33 cellular contexts compared by ENCODE assay signal in the genomic region with DNA sequence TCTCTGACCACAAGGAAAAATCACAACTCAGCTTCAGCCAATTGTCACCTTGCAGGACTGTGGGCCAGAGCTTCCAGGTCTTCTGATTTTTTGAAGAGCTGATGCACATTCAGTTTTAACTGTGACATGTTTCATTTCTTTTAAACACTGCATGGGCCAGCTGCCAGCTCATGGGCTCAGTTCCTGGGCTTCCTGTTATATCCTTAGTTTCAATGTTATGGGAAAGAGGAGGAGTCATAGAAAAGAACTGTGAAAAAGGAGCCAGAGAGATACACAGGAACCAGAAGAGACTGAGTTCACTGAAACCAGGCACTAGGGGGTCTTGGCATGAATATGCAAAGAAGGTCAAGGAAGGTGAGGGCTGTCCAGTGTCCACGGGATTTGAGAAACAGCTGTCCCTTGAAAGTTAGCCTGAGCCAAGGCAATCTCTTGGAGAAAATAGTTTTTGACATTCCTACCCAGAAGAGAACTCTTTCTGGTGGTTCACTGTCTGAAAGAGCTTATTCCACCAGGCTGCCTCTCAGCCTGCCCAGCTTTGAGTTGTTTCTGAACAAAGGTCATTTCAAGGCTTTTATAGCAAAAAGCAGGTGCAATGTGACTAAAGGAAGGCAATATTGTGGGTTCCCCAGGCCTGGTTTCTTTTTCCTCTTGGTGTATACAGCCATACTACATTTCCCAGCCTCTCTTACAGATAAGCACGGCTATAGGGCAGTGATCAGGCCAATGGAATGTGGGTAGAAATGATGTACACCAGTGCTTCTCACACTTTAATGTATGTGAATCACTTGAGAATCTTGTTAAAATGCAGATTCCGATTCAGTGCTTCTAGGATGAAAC. TPM values are rescaled to one million over a fixed set of nuclear protein-coding genes. Genes with fewer than 3 reads are reported as not detected.
DNase-seq lines count a peak whose midpoint lies in the region; ATAC-seq, FAIRE-seq and TF ChIP-seq lines count a peak whose summit lies in the region.
"Had no signal": no experiment of that assay in that cellular context is flagged by ENCODE, and none has a peak within 500 bp of the region (broad histone marks: within the 10 kb centered on the region; RNA-seq: fewer than 3 reads in every experiment).

No MANE protein-coding gene starts in this region.

- H3K4me3 ChIP-seq in neural progenitor cell, result no peak overlapping the region
- no peak overlapping the region for H3K4me3 ChIP-seq in upper lobe of right lung
- H3K4me3 ChIP-seq in trophoblast cell (ENCODE audit: low read depth, low read length), result no peak overlapping the region
- no peak overlapping the region for H3K4me3 ChIP-seq in kidney (ENCODE audit: low read length in 2 of 2)

- no peak overlapping the region for H3K23ac ChIP-seq in trophoblast cell (ENCODE audit: low read length)

- peaks cover 5% of the 10 kb centered on the region for H3K27me3 Mint-ChIP-seq in neural progenitor cell (ENCODE audit: insufficient read depth, low read depth)
- H3K27me3 Mint-ChIP-seq: activated naive CD8-positive, alpha-beta T cell treated with anti-CD3 and anti-CD28 coated beads for 36 hours; CD4-positive, CD25-positive, alpha-beta regulatory T cell; central memory CD8-positive, alpha-beta T cell had no signal

- no peak overlapping the region for H2AK5ac ChIP-seq in trophoblast cell (ENCODE audit: low read length)

- no peaks in the 10 kb centered on the region for H4K20me1 ChIP-seq in neural progenitor cell (ENCODE audit: low read depth)

- no peak for FAIRE-seq in kidney (lab: Jason Lieb, UNC)
- FAIRE-seq: GM12891 had no signal

- no peaks in the 10 kb centered on the region for H3F3A ChIP-seq in neural progenitor cell (ENCODE audit: low read depth)

- H3K79me1 ChIP-seq in trophoblast cell (ENCODE audit: low read length), result no peaks in the 10 kb centered on the region

- no peak overlapping the region for H3K27ac ChIP-seq in neural progenitor cell
- H3K27ac ChIP-seq in upper lobe of right lung, result peak overlapping the region; percentile 14
- no peak overlapping the region for H3K27ac ChIP-seq in trophoblast cell (ENCODE audit: low read depth, low read length)
- peak overlapping the region in 1 of 2 donors; percentile 28 for H3K27ac ChIP-seq in kidney (ENCODE audit: low read depth in 2 of 2, low read length in 2 of 2)

- H4K91ac ChIP-seq in trophoblast cell (ENCODE audit: low read depth, low read length), result no peak overlapping the region

- H4K12ac ChIP-seq in trophoblast cell (ENCODE audit: low read depth, low read length), result no peak overlapping the region

- H2BK120ac ChIP-seq in trophoblast cell (ENCODE audit: insufficient read depth, low read length, poor library complexity), result no peak overlapping the region

- WGBS in trophoblast cell (ENCODE audit: extremely low coverage, insufficient coverage, insufficient read length), result no CpG with 5 or more reads among the region's 3 CpGs

- H3K9me3 ChIP-seq in neural progenitor cell (ENCODE audit: low read depth) (no peaks in the 10 kb centered on the region), upper lobe of right lung (no peaks in the 10 kb centered on the region), trophoblast cell (ENCODE audit: insufficient read depth, low read depth, low read length) (peaks cover 2% of the 10 kb centered on the region), kidney (ENCODE audit: control insufficient read depth in 1 of 2, low read length in 2 of 2) (no peaks in the 10 kb centered on the region)

- no peak overlapping the region for H3K14ac ChIP-seq in trophoblast cell (ENCODE audit: low read length)

- no peaks in the 10 kb centered on the region for H3K4me1 ChIP-seq in neural progenitor cell
- H3K4me1 ChIP-seq in upper lobe of right lung, result peaks cover 4% of the 10 kb centered on the region
- H3K4me1 ChIP-seq in trophoblast cell (ENCODE audit: control insufficient read depth in 1 of 2, insufficient read depth in 2 of 2, low read length in 2 of 2), result no peaks in the 10 kb centered on the region
- H3K4me1 ChIP-seq in kidney (ENCODE audit: control insufficient read depth in 1 of 2, insufficient read depth in 1 of 2, low read depth in 1 of 2, low read length in 2 of 2), result peaks cover 4 to 16% of the 10 kb centered on the region in 2 donors

- H3K9ac ChIP-seq in neural progenitor cell (no peak overlapping the region), trophoblast cell (ENCODE audit: low read length) (no peak overlapping the region), kidney (ENCODE audit: low read length in 2 of 2) (no peak overlapping the region)

- H3K4me3 Mint-ChIP-seq in neural progenitor cell, result no peak overlapping the region
- H3K4me3 Mint-ChIP-seq: activated naive CD8-positive, alpha-beta T cell treated with anti-CD3 and anti-CD28 coated beads for 36 hours; CD4-positive, CD25-positive, alpha-beta regulatory T cell; central memory CD8-positive, alpha-beta T cell; naive B cell; stimulated activated effector memory CD8-positive, alpha-beta T cell treated with anti-CD3 and anti-CD28 coated beads, Interleukin-12 subunit alpha, Interleukin-12 subunit beta, amount 100 ng/mL, for 72 hours had no signal

- H3K36me3 ChIP-seq in neural progenitor cell, result no peaks in the 10 kb centered on the region
- H3K36me3 ChIP-seq in upper lobe of right lung, result no peaks in the 10 kb centered on the region
- H3K36me3 ChIP-seq in trophoblast cell (ENCODE audit: control insufficient read depth in 1 of 2, insufficient read depth in 2 of 2, low read length in 2 of 2), result no peaks in the 10 kb centered on the region
- no peaks in the 10 kb centered on the region for H3K36me3 ChIP-seq in kidney (ENCODE audit: control insufficient read depth in 1 of 2, insufficient read depth in 2 of 2, low read length in 2 of 2)

- H3K4me2 ChIP-seq in neural progenitor cell (no peak overlapping the region), trophoblast cell (ENCODE audit: low read length) (no peak overlapping the region)

- H3K27me3 ChIP-seq in neural progenitor cell, result no peaks in the 10 kb centered on the region
- H3K27me3 ChIP-seq in upper lobe of right lung, result no peaks in the 10 kb centered on the region
- H3K27me3 ChIP-seq in trophoblast cell (ENCODE audit: insufficient read depth, low read length), result no peaks in the 10 kb centered on the region

- H3K27ac Mint-ChIP-seq in neural progenitor cell, result peak overlapping the region; percentile 12
- H3K27ac Mint-ChIP-seq: activated naive CD8-positive, alpha-beta T cell treated with anti-CD3 and anti-CD28 coated beads for 36 hours; naive B cell; stimulated activated effector memory CD8-positive, alpha-beta T cell treated with anti-CD3 and anti-CD28 coated beads, Interleukin-12 subunit alpha, Interleukin-12 subunit beta, amount 100 ng/mL, for 72 hours had no signal

- peak; percentile 27 for DNase-seq in NCI-H2196 (lab: John Stamatoyannopoulos, UW; ENCODE audit: unreplicated experiment)
- DNase-seq in NCI-H2196 treated with DMSO at 0.1 percent for 48 hours (lab: John Stamatoyannopoulos, UW; ENCODE audit: unreplicated experiment), result no peak
- DNase-seq in left ventricle myocardium superior, result no peak
- DNase-seq in neural progenitor cell (ENCODE audit: low spot score), result no peak
- DNase-seq in upper lobe of right lung, result no peak
- no peak for DNase-seq in trophoblast cell
- no peak for DNase-seq in AML-193 (lab: John Stamatoyannopoulos, UW)
- DNase-seq in kidney, result no peak
- DNase-seq: activated CD4-positive, alpha-beta T cell treated with anti-CD3 and anti-CD28 coated beads for 4 hours; activated CD8-positive, alpha-beta memory T cell treated with anti-CD3 and anti-CD28 coated beads for 24 hours; activated effector memory CD4-positive, alpha-beta T cell treated with anti-CD3 and anti-CD28 coated beads, Interleukin-2, amount 50 U/mL, for 16 hours; activated naive CD8-positive, alpha-beta T cell treated with anti-CD3 and anti-CD28 coated beads for 36 hours; activated T-cell treated with anti-CD3 and anti-CD28 coated beads, Interleukin-2, amount 50 U/mL, for 1 hour; CD4-positive, CD25-positive, alpha-beta regulatory T cell; glutamatergic neuron; GOT3; kidney glomerular epithelial cell; naive B cell; NCI-H1092; NCI-H1694 treated with DMSO at 0.1 percent for 48 hours; NCI-H226; NCI-H69; occipital lobe; SIG-M5; stimulated activated CD4-positive, alpha-beta T cell treated with anti-CD3 and anti-CD28 coated beads, Interleukin-4, amount 100 ng/mL, for 24 hours; substantia nigra had no signal

- no peaks in the 10 kb centered on the region for H3K9me3 Mint-ChIP-seq in neural progenitor cell
- H3K9me3 Mint-ChIP-seq: activated naive CD8-positive, alpha-beta T cell treated with anti-CD3 and anti-CD28 coated beads for 36 hours; CD4-positive, CD25-positive, alpha-beta regulatory T cell; central memory CD8-positive, alpha-beta T cell; naive B cell; stimulated activated effector memory CD8-positive, alpha-beta T cell treated with anti-CD3 and anti-CD28 coated beads, Interleukin-12 subunit alpha, Interleukin-12 subunit beta, amount 100 ng/mL, for 72 hours had no signal

- H2AFZ ChIP-seq in neural progenitor cell (replicated peaks) (no peak overlapping the region), trophoblast cell (ENCODE audit: insufficient read depth, low read length, poor library complexity) (no peak overlapping the region)

- no peak overlapping the region for H3K4ac ChIP-seq in trophoblast cell (ENCODE audit: low read depth, low read length)

- intact Hi-C loops in left ventricle myocardium superior (cut with micrococcal nuclease), result no loop called here
- intact Hi-C loops in upper lobe of right lung (cut with DNase I), result no loop called here
- intact Hi-C loops in kidney (cut with DNase I), result no loop called here

- no peaks in the 10 kb centered on the region for H3K36me3 Mint-ChIP-seq in neural progenitor cell
- H3K36me3 Mint-ChIP-seq: activated naive CD8-positive, alpha-beta T cell treated with anti-CD3 and anti-CD28 coated beads for 36 hours; CD4-positive, CD25-positive, alpha-beta regulatory T cell; naive B cell; stimulated activated effector memory CD8-positive, alpha-beta T cell treated with anti-CD3 and anti-CD28 coated beads, Interleukin-12 subunit alpha, Interleukin-12 subunit beta, amount 100 ng/mL, for 72 hours had no signal

- no peak for TF ChIP-seq CTCF in neural progenitor cell (IDR thresholded peaks at IDR 0.05)
- no peak for TF ChIP-seq CTCF in upper lobe of right lung (IDR thresholded peaks at IDR 0.05)
- TF ChIP-seq CTCF in kidney (IDR thresholded peaks at IDR 0.05; ENCODE audit: borderline replicate concordance, extremely low read depth, insufficient read depth), result no peak

- ATAC-seq in left ventricle myocardium superior (peak; percentile 51), upper lobe of right lung (no peak)
- ATAC-seq: Panc1; right cardiac atrium; stimulated activated effector memory CD8-positive, alpha-beta T cell treated with anti-CD3 and anti-CD28 coated beads, Interleukin-12 subunit alpha, Interleukin-12 subunit beta, amount 100 ng/mL, for 72 hours had no signal

- H2BK5ac ChIP-seq in trophoblast cell (ENCODE audit: low read depth, low read length, poor library complexity), result no peak overlapping the region

- H3K79me2 ChIP-seq in neural progenitor cell (ENCODE audit: low read depth) (no peaks in the 10 kb centered on the region), trophoblast cell (ENCODE audit: control insufficient read depth, insufficient read depth, low read length, poor library complexity) (no peaks in the 10 kb centered on the region)

- no peak overlapping the region for H2BK12ac ChIP-seq in trophoblast cell (ENCODE audit: low read length)

- no peak overlapping the region for H3K18ac ChIP-seq in trophoblast cell (ENCODE audit: low read length)

- H4K8ac ChIP-seq in trophoblast cell (ENCODE audit: low read depth, low read length), result no peak overlapping the region

- H3K4me1 Mint-ChIP-seq in neural progenitor cell, result peaks cover 26% of the 10 kb centered on the region
- H3K4me1 Mint-ChIP-seq: activated naive CD8-positive, alpha-beta T cell treated with anti-CD3 and anti-CD28 coated beads for 36 hours; CD4-positive, CD25-positive, alpha-beta regulatory T cell; central memory CD8-positive, alpha-beta T cell; naive B cell; stimulated activated effector memory CD8-positive, alpha-beta T cell treated with anti-CD3 and anti-CD28 coated beads, Interleukin-12 subunit alpha, Interleukin-12 subunit beta, amount 100 ng/mL, for 72 hours had no signal

RNA-seq across cellular contexts. Expression of a gene that starts 10.5 kb away (rescaled TPM):
- not detected for total RNA-seq in left ventricle myocardium superior
- not detected in 2 replicates for total RNA-seq in neural progenitor cell (ENCODE audit: low replicate concordance)
- not detected for total RNA-seq in upper lobe of right lung
- not detected in 2 replicates for polyA plus RNA-seq in trophoblast cell (2013)
- not detected for total RNA-seq in kidney
- not detected for polyA plus RNA-seq in kidney (ENCODE audit: insufficient read depth, low read depth, low replicate concordance)
- total RNA-seq: A172; activated naive CD8-positive, alpha-beta T cell treated with anti-CD3 and anti-CD28 coated beads for 36 hours; CD4-positive, CD25-positive, alpha-beta regulatory T cell; LHCN-M2; occipital lobe; right cardiac atrium had no signal
- polyA plus RNA-seq: CD4-positive, CD25-positive, alpha-beta regulatory T cell; right cardiac atrium had no signal

RNA-seq across cellular contexts. Expression of a gene that starts 15.3 kb away (rescaled TPM):
- 1.2 TPM for total RNA-seq in left ventricle myocardium superior
- not detected in 2 replicates for total RNA-seq in neural progenitor cell (ENCODE audit: low replicate concordance)
- total RNA-seq in upper lobe of right lung, result 4.5 TPM
- not detected in 2 replicates for polyA plus RNA-seq in trophoblast cell (2013)
- 8.6 TPM for total RNA-seq in kidney
- polyA plus RNA-seq in kidney (ENCODE audit: insufficient read depth, low read depth, low replicate concordance), result 22.8 TPM
- total RNA-seq: A172; activated naive CD8-positive, alpha-beta T cell treated with anti-CD3 and anti-CD28 coated beads for 36 hours; CD4-positive, CD25-positive, alpha-beta regulatory T cell had no signal
- polyA plus RNA-seq: CD4-positive, CD25-positive, alpha-beta regulatory T cell had no signal

RNA-seq across cellular contexts. Expression of a gene that starts 41.5 kb away (rescaled TPM):
- not detected for total RNA-seq in left ventricle myocardium superior
- total RNA-seq in neural progenitor cell (ENCODE audit: low replicate concordance), result not detected in 2 replicates
- not detected for total RNA-seq in upper lobe of right lung
- not detected in 2 replicates for polyA plus RNA-seq in trophoblast cell (2013)
- total RNA-seq in kidney, result 65.7 TPM
- 4,168 TPM for polyA plus RNA-seq in kidney (ENCODE audit: insufficient read depth, low read depth, low replicate concordance)
- total RNA-seq: A172; activated naive CD8-positive, alpha-beta T cell treated with anti-CD3 and anti-CD28 coated beads for 36 hours; CD4-positive, CD25-positive, alpha-beta regulatory T cell; LHCN-M2; occipital lobe; right cardiac atrium had no signal
- polyA plus RNA-seq: CD4-positive, CD25-positive, alpha-beta regulatory T cell; right cardiac atrium had no signal

RNA-seq across cellular contexts. Expression of a gene that starts 57.3 kb away (rescaled TPM):
- not detected for total RNA-seq in left ventricle myocardium superior
- not detected in 2 replicates for total RNA-seq in neural progenitor cell (ENCODE audit: low replicate concordance)
- total RNA-seq in upper lobe of right lung, result not detected
- not detected in 2 replicates for polyA plus RNA-seq in trophoblast cell (2013)
- 59.3 TPM for total RNA-seq in kidney
- 269 TPM for polyA plus RNA-seq in kidney (ENCODE audit: insufficient read depth, low read depth, low replicate concordance)
- total RNA-seq: A172; activated naive CD8-positive, alpha-beta T cell treated with anti-CD3 and anti-CD28 coated beads for 36 hours; CD4-positive, CD25-positive, alpha-beta regulatory T cell; LHCN-M2; occipital lobe; right cardiac atrium had no signal
- polyA plus RNA-seq: CD4-positive, CD25-positive, alpha-beta regulatory T cell; right cardiac atrium had no signal

Comparison
In these comparisons a context has a peak if more than half of its experiments do, and no peak if none do; other contexts are left out.
1. RNA of a gene that starts 41.5 kb away (total RNA-seq): 65.7 TPM in kidney (single experiment); not detected in left ventricle myocardium superior (single experiment), not detected in neural progenitor cell and not detected in upper lobe of right lung (single experiment); every median in the first group is over 10 times any median in the second.